Comparison of ENCODE assay signal across 14 cellular contexts in the genomic region with DNA sequence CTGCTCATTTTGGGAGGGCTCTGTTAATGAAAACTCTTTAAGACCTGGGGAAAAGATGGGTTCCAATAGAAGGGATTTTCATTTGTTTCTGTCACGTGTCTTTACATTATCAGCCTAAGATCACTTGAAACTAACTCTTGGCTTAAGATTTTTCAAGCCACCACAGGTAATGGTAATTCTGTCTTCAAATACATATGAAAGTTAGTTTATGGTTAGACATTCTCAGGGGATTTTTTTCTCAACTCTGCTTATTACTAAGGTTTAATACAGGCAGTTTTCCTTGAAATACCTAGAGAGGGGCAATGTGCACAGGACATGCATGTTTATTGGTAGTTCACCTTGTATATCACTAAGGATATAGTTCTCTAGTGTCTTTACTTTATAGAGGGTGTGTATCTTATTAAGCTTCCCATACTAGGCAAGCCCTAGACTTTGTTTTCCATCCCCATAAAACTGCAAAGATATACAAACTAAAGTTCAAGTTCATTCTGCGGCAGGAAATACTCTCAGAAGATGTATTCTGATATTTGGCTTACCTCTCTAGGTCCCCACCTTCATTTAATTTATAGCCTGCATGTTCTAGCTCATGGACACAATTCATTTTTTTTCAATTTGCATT. TPM values are rescaled to one million over a fixed set of nuclear protein-coding genes. Genes with fewer than 3 reads are reported as not detected.
"Had no signal": no experiment of that assay in that cellular context is flagged by ENCODE, and none has a peak within 500 bp of the region (broad histone marks: within the 10 kb centered on the region; RNA-seq: fewer than 3 reads in every experiment).

No MANE protein-coding gene starts in this region.

- H3K27me3 ChIP-seq: neural progenitor cell, pancreas, stomach had no signal

- DNase-seq: activated CD4-positive, alpha-beta T cell treated with anti-CD3 and anti-CD28 coated beads for 1 hour; activated CD4-positive, alpha-beta T cell treated with anti-CD3 and anti-CD28 coated beads, Interleukin-2, amount 50 U/mL, for 48 hours; activated CD8-positive, alpha-beta memory T cell treated with anti-CD3 and anti-CD28 coated beads, Interleukin-2, amount 10 ng/mL, durations not matched to agents 7 days and 5 days; activated effector memory CD4-positive, alpha-beta T cell treated with anti-CD3 and anti-CD28 coated beads, Interleukin-2, amount 50 U/mL, for 16 hours; activated T-cell treated with anti-CD3 and anti-CD28 coated beads, Interleukin-2, amount 50 U/mL, for 24 hours; amygdala; pancreas; stimulated activated CD4-positive, alpha-beta T cell treated with anti-CD3 and anti-CD28 coated beads, Interleukin-4, amount 100 ng/mL, for 4 hours; stomach had no signal

- H3K4me1 Mint-ChIP-seq: brain, neural progenitor cell had no signal

- H3K4me3 Mint-ChIP-seq: activated naive CD8-positive, alpha-beta T cell; activated T-cell treated with anti-CD3 and anti-CD28 coated beads, Interleukin-2, amount 50 U/mL, for 24 hours; brain; neural progenitor cell had no signal

- H2AFZ ChIP-seq: neural progenitor cell had no signal

- H3K9me3 Mint-ChIP-seq: activated T-cell treated with anti-CD3 and anti-CD28 coated beads, Interleukin-2, amount 50 U/mL, for 24 hours; brain; neural progenitor cell had no signal

- H3K9ac ChIP-seq: neural progenitor cell had no signal

- H3K36me3 Mint-ChIP-seq: activated CD8-positive, alpha-beta memory T cell treated with anti-CD3 and anti-CD28 coated beads, Interleukin-2, amount 10 ng/mL, durations not matched to agents 7 days and 5 days; activated naive CD8-positive, alpha-beta T cell; brain; neural progenitor cell had no signal

- H3K9me3 ChIP-seq: pancreas, stomach had no signal

- H3K36me3 ChIP-seq: neural progenitor cell, pancreas, stomach had no signal

- H3K27me3 Mint-ChIP-seq: activated CD8-positive, alpha-beta memory T cell treated with anti-CD3 and anti-CD28 coated beads, Interleukin-2, amount 10 ng/mL, durations not matched to agents 7 days and 5 days; brain had no signal

- H3K4me2 ChIP-seq: neural progenitor cell had no signal

- H3K27ac Mint-ChIP-seq: activated naive CD8-positive, alpha-beta T cell; activated T-cell treated with anti-CD3 and anti-CD28 coated beads, Interleukin-2, amount 50 U/mL, for 24 hours; neural progenitor cell had no signal

- H3K4me3 ChIP-seq: neural progenitor cell, pancreas, stomach had no signal

- H3K4me1 ChIP-seq: neural progenitor cell, pancreas had no signal

- ATAC-seq: esophagus mucosa, pancreas had no signal

- H3K27ac ChIP-seq: neural progenitor cell, pancreas, stomach had no signal

RNA-seq across cellular contexts. Expression of a gene that starts 38.2 kb away (rescaled TPM):
- total RNA-seq: activated CD8-positive, alpha-beta memory T cell treated with anti-CD3 and anti-CD28 coated beads, Interleukin-2, amount 10 ng/mL, durations not matched to agents 7 days and 5 days; esophagus mucosa; lung microvascular endothelial cell had no signal
